ENCODE assay signal across 8 cellular contexts in genomic region chr18:48445540-48445939, GRCh38. TPM values are rescaled to one million over a fixed set of nuclear protein-coding genes. Genes with fewer than 3 reads are reported as not detected.
DNase-seq lines count a peak whose midpoint lies in the region; ATAC-seq and TF ChIP-seq lines count a peak whose summit lies in the region.

No MANE protein-coding gene starts in this region.

- no peak for TF ChIP-seq POLR2A in HCT116 (IDR thresholded peaks at IDR 0.05; ENCODE audit: borderline replicate concordance, extremely low read depth, insufficient read depth, insufficient read length)

- no peak overlapping the region for H3K4me2 ChIP-seq in HCT116 (ENCODE audit: low read length)

- peak; percentile 64 for TF ChIP-seq RAD21 in HCT116 (IDR thresholded peaks at IDR 0.05; ENCODE audit: low read depth)

- no peak overlapping the region for H3K9ac ChIP-seq in HCT116 (ENCODE audit: low read length)

- H3K36me3 ChIP-seq in HCT116 (ENCODE audit: control insufficient read depth in 1 of 2, insufficient read depth in 2 of 2, low read length in 2 of 2) = no peaks in the 10 kb centered on the region

- DNase-seq in DMS53 treated with DMSO at 0.1 percent for 48 hours (lab: John Stamatoyannopoulos, UW; ENCODE audit: unreplicated experiment) (peak; percentile 87), HCT116 (ENCODE audit: low read depth, low spot score) (peak; percentile 62), NCI-H1694 treated with DMSO at 0.1 percent for 48 hours (lab: John Stamatoyannopoulos, UW) (peak; percentile 56), T-helper 1 cell (peak; percentile 20 to 62 (median 46)), amygdala (lab: John Stamatoyannopoulos, UW) (peak in 37 of 56 donors; percentile 6 to 75 (median 29)), iPS DF 19.7 (ENCODE audit: low read depth, low spot score) (peak; percentile 47)
- DNase-seq in stimulated activated CD4-positive, alpha-beta T cell treated with anti-CD3 and anti-CD28 coated beads, Interleukin-12 subunit alpha, Interleukin-12 subunit beta, amount 100 ng/mL, for 24 hours (ENCODE audit: low read depth in 2 of 2) = peak; percentile 51 to 76

- H3K4me1 ChIP-seq in HCT116 (ENCODE audit: control insufficient read depth in 1 of 2, insufficient read depth in 2 of 2, low read length in 2 of 2) = peaks cover 0 to 13% of the 10 kb centered on the region in 2 experiments; a peak in 2 of 4 replicates

- ATAC-seq in HCT116 (peak; percentile 81), HG02938 (IDR thresholded peaks at IDR 0.05; ENCODE audit: unreplicated experiment) (no peak)

- peak; percentile 72 to 99 (median 92); a peak in 5 of 6 replicates for TF ChIP-seq CTCF in HCT116 (IDR thresholded peaks at IDR 0.05 in 2 of 3, conservative IDR thresholded peaks at IDR 0.05 in 1 of 3; ENCODE audit: borderline replicate concordance in 1 of 3, insufficient read depth in 1 of 3, low read depth in 2 of 3, low read length in 2 of 3)

- peaks cover 16% of the 10 kb centered on the region; the same call in 1 of the 2 replicates for H3K27me3 ChIP-seq in HCT116 (ENCODE audit: insufficient read depth, low read length)

- no peaks in the 10 kb centered on the region for H4K20me1 ChIP-seq in HCT116 (ENCODE audit: insufficient read depth)

- H3K4me3 ChIP-seq in HCT116 (replicated peaks in 1 of 2; ENCODE audit: low read depth in 1 of 2, low read length in 2 of 2) = no peak overlapping the region

- no peaks in the 10 kb centered on the region for H3K9me2 ChIP-seq in HCT116 (ENCODE audit: insufficient read depth)

- CTCF ChIA-PET in HCT116 (lab: Charles Lee) = interaction anchor here (0.6 to 3.6 kb wide), 31 partner anchors 9 to 419 kb away, joined by 3 to 47 read pairs (median 3); no protein-coding TSS in a partner anchor

- H3K79me2 ChIP-seq in HCT116 (ENCODE audit: insufficient read depth, low read length) = no peaks in the 10 kb centered on the region

- intact Hi-C loops in HCT116 (cut with micrococcal nuclease) = loop anchor here (5.0 to 10.0 kb wide), 2 partner anchors 98 to 671 kb away; no protein-coding TSS in a partner anchor

- POLR2A ChIA-PET in HCT116 (lab: Charles Lee) = interaction anchor here (0.6 kb wide), 1 partner anchor 407 kb away, joined by 5 read pairs; no protein-coding TSS in a partner anchor

- BruUV-seq in HCT116 (replicated peaks; lab: Mats Ljungman, UMichigan) = no TSS peak

- H2AFZ ChIP-seq in HCT116 (ENCODE audit: low read depth, low read length, poor library complexity, severe bottlenecking) = peak overlapping the region; percentile 75

- RAD21 ChIA-PET in HCT116 (lab: Charles Lee; ENCODE audit: low non-redundant PET in 1 of 2, low total read pairs in 2 of 2, uncharacterized antibody in 2 of 2, unreplicated experiment in 2 of 2) = interaction anchor here (0.7 to 1.4 kb wide), 4 partner anchors 215 to 421 kb away, joined by 3 to 8 read pairs (median 4); no protein-coding TSS in a partner anchor

- no peaks in the 10 kb centered on the region for H3K9me3 ChIP-seq in HCT116 (ENCODE audit: control insufficient read depth in 1 of 2, insufficient read depth in 1 of 2, low read depth in 1 of 2, low read length in 2 of 2)

- H3K27ac ChIP-seq in HCT116 (ENCODE audit: low read depth, low read length) = no peak overlapping the region

TF ChIP-seq in HCT116, 20 proteins besides CTCF, POLR2A, EP300 and RAD21:
- 0 out of 2 replicates have a peak, but pooled peaks have one; percentile 37 for TF ChIP-seq CEBPB (IDR thresholded peaks at IDR 0.05; ENCODE audit: low read depth)
- no peak for TF ChIP-seq ELF1 (IDR thresholded peaks at IDR 0.05; ENCODE audit: borderline replicate concordance, low read depth)
- TF ChIP-seq CBX3 (IDR thresholded peaks at IDR 0.05; ENCODE audit: low read depth) = no peak
- TF ChIP-seq SRF (IDR thresholded peaks at IDR 0.05; ENCODE audit: low read depth) = no peak
- TF ChIP-seq EZH2 (IDR thresholded peaks at IDR 0.05) = no peak
- no peak for TF ChIP-seq EZH2phosphoT487 (IDR thresholded peaks at IDR 0.05; ENCODE audit: borderline replicate concordance)
- no peak for TF ChIP-seq ZFX (IDR thresholded peaks at IDR 0.05)

RNA-seq across cellular contexts. Expression of gene ZBTB7C, which starts 36.4 kb away (rescaled TPM):
- 0.37 TPM for total RNA-seq in HCT116 (2021; ENCODE audit: unreplicated experiment)
- polyA plus RNA-seq in HCT116 (2012) = 0.20 and 0.36 TPM in 2 replicates

Comparison
In these comparisons a context has a peak if more than half of its experiments do, and no peak if none do; other contexts are left out.
1. DNase-seq: peak in every context shown above with its lines; median percentile 87 in DMS53 treated with DMSO at 0.1 percent for 48 hours; 64 in stimulated activated CD4-positive, alpha-beta T cell treated with anti-CD3 and anti-CD28 coated beads, Interleukin-12 subunit alpha, Interleukin-12 subunit beta, amount 100 ng/mL, for 24 hours; 62 in HCT116; 56 in NCI-H1694 treated with DMSO at 0.1 percent for 48 hours; 47 in iPS DF 19.7; 46 in T-helper 1 cell; 29 in amygdala.